Comparison of ENCODE assay signal across 24 cellular contexts in genomic region chr2:138867341-138867740, GRCh38.
"Had no signal": no experiment of that assay in that cellular context is flagged by ENCODE, and none has a peak within 500 bp of the region (broad histone marks: within the 10 kb centered on the region; RNA-seq: fewer than 3 reads in every experiment).

No MANE protein-coding gene starts in this region.

- H3K4me3 ChIP-seq: coronary artery, dorsolateral prefrontal cortex had no signal

- H3K36me3 ChIP-seq: brain microvascular endothelial cell had no signal

- ATAC-seq: activated CD4-positive, alpha-beta T cell treated with anti-CD3 and anti-CD28 coated beads for 36 hours; activated CD8-positive, alpha-beta memory T cell treated with anti-CD3 and anti-CD28 coated beads, Interleukin-2, amount 10 ng/mL, durations not matched to agents 7 days and 5 days; activated CD8-positive, alpha-beta T cell treated with anti-CD3 and anti-CD28 coated beads, Interleukin-2, amount 10 ng/mL, durations not matched to agents 7 days and 5 days; esophagus mucosa had no signal

- H3K27me3 ChIP-seq: brain microvascular endothelial cell, dorsolateral prefrontal cortex had no signal

- H3K27ac ChIP-seq: brain microvascular endothelial cell, coronary artery, dorsolateral prefrontal cortex had no signal

- DNase-seq: activated CD4-positive, alpha-beta memory T cell treated with anti-CD3 and anti-CD28 coated beads for 36 hours; activated CD4-positive, alpha-beta T cell treated with anti-CD3 and anti-CD28 coated beads for 36 hours; activated CD4-positive, alpha-beta T cell treated with anti-CD3 and anti-CD28 coated beads, Interleukin-2, amount 10 ng/mL, durations not matched to agents 24 days and 14 days; activated CD4-positive, CD25-positive, alpha-beta regulatory T cell; activated CD4-positive, CD25-positive, alpha-beta regulatory T cell treated with anti-CD3 and anti-CD28 coated beads, Interleukin-2, amount 50 U/mL, for 72 hours; activated CD8-positive, alpha-beta memory T cell treated with anti-CD3 and anti-CD28 coated beads, Interleukin-2, amount 10 ng/mL, durations not matched to agents 7 days and 5 days; activated CD8-positive, alpha-beta memory T cell treated with anti-CD3 and anti-CD28 coated beads, Interleukin-2, amount 50 U/mL, for 4 hours; activated CD8-positive, alpha-beta T cell treated with anti-CD3 and anti-CD28 coated beads, Interleukin-2, amount 10 ng/mL, durations not matched to agents 7 days and 5 days; activated gamma-delta T cell; activated naive CD4-positive, alpha-beta T cell; activated naive CD4-positive, alpha-beta T cell treated with anti-CD3 and anti-CD28 coated beads, Interleukin-2, amount 50 U/mL, for 16 hours; activated T-cell treated with anti-CD3 and anti-CD28 coated beads, Interleukin-2, amount 50 U/mL, for 1 hour; activated T-cell treated with anti-CD3 and anti-CD28 coated beads, Interleukin-2, amount 50 U/mL, for 48 hours; amniotic stem cell; anterior cingulate cortex; brain microvascular endothelial cell; dorsolateral prefrontal cortex; effector memory CD4-positive, alpha-beta T cell; endodermal cell; foreskin fibroblast; head of caudate nucleus; T-helper 2 cell had no signal
